9 cellular contexts compared by ENCODE assay signal in genomic region chr15:51229907-51230328, GRCh38.
DNase-seq lines count a peak whose midpoint lies in the region; ATAC-seq and TF ChIP-seq lines count a peak whose summit lies in the region.
"Had no signal": no experiment of that assay in that cellular context is flagged by ENCODE, and none has a peak within 500 bp of the region (broad histone marks: within the 10 kb centered on the region; RNA-seq: fewer than 3 reads in every experiment).

No MANE protein-coding gene starts in this region.

- H3K4me3 ChIP-seq in astrocyte of the cerebellum (ENCODE audit: low read depth, low read length) (no peak overlapping the region), liver (ENCODE audit: low read depth in 1 of 3, low read length in 3 of 3) (no peak overlapping the region)

- H3K9me3 ChIP-seq in liver (ENCODE audit: control insufficient read depth in 4 of 4, low read length in 3 of 4) = no peaks in the 10 kb centered on the region

- TF ChIP-seq RAD21 in liver (IDR thresholded peaks at IDR 0.05) = peak; percentile 59 to 63

- 54% methylated on average over 2 of the region's 2 CpGs for WGBS in liver

- H3K4me1 ChIP-seq in liver (ENCODE audit: control insufficient read depth in 4 of 4, insufficient read depth in 4 of 4, low read length in 3 of 4) = no peaks in the 10 kb centered on the region

- H3K27ac ChIP-seq in liver (ENCODE audit: low read depth in 1 of 2, low read length in 2 of 2) = no peak overlapping the region

- DNase-seq in Ammon's horn (ENCODE audit: low spot score) (peak; percentile 70), HT-29 (ENCODE audit: low spot score) (peak; percentile 48), astrocyte of the cerebellum (ENCODE audit: low read depth) (peak; percentile 13), NCI-H345 (lab: John Stamatoyannopoulos, UW) (no peak)
- DNase-seq: naive B cell had no signal

- H3K27me3 ChIP-seq in liver (ENCODE audit: control insufficient read depth in 4 of 4, insufficient read depth in 4 of 4, low read length in 3 of 4) = no peaks in the 10 kb centered on the region

- H3K9ac ChIP-seq in liver (ENCODE audit: low read depth in 1 of 2, low read length in 2 of 2) = no peak overlapping the region

- no peaks in the 10 kb centered on the region for H3K36me3 ChIP-seq in liver (ENCODE audit: control insufficient read depth in 4 of 4, insufficient read depth in 3 of 4, low read depth in 1 of 4, low read length in 3 of 4)

- peak; percentile 49 for TF ChIP-seq CTCF in astrocyte of the cerebellum (IDR thresholded peaks at IDR 0.05; ENCODE audit: low read depth, low read length, missing control alignments)
- TF ChIP-seq CTCF in liver (IDR thresholded peaks at IDR 0.05; ENCODE audit: low read depth, low read length, missing input control) = peak; percentile 16

- no peak for ATAC-seq in HG03520 (IDR thresholded peaks at IDR 0.05; ENCODE audit: unreplicated experiment)
- ATAC-seq in HG02623 (IDR thresholded peaks at IDR 0.05; ENCODE audit: unreplicated experiment) = no peak
- ATAC-seq in GM18511 (IDR thresholded peaks at IDR 0.05; ENCODE audit: unreplicated experiment) = no peak

- in situ Hi-C loops in astrocyte of the cerebellum (cut with HindIII; ENCODE audit: low sequenced_read_pairs) = no loop called here

TF ChIP-seq in liver, 16 proteins besides CTCF, POLR2A, EP300 and RAD21:
- no peak for TF ChIP-seq FOXA1 (IDR thresholded peaks at IDR 0.05)
- TF ChIP-seq HNF4G (IDR thresholded peaks at IDR 0.05) = no peak
- TF ChIP-seq YY1 (IDR thresholded peaks at IDR 0.05) = no peak
- TF ChIP-seq ZBTB33 (IDR thresholded peaks at IDR 0.05) = no peak
- TF ChIP-seq EGR1 (IDR thresholded peaks at IDR 0.05; ENCODE audit: low read depth in 2 of 2) = no peak
- TF ChIP-seq NR2F2 (IDR thresholded peaks at IDR 0.05) = no peak
- TF ChIP-seq JUND (IDR thresholded peaks at IDR 0.05) = no peak
